Comparison of ENCODE assay signal across 1 cellular context in the genomic region with DNA sequence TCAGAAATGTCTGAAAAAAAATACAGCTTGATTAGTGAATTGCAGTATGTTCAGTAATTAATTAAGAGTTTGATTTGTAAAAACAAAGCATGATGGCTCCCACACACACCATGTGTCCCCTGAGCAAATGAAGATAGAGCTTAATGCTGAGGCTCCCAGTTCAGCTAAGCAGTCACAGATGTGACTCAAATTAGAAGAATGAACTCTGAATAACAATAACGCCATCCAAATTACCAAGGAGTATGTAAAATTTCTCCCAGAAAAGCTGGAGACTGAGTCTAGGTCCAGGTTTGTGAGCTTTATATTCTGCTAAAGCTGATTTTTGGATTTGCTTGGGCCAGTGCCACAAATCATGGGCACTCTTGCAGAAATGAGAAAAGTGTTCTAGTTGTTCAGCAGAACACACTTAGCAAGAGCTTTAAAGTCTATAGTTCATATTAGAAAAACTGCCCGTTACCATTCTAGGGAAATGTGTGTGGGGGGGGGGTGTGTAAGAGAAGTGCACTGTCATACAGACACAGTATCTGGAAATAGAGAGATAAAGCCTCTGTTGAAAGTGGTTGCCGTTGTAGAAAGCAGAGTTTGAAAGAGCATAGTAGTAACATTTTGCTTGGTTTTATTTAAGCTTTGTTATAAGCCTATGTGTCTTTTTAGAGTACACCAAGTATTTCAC.
TF ChIP-seq lines count a peak whose summit lies in the region.

No MANE protein-coding gene starts in this region.

TF ChIP-seq in GM23338, 12 proteins besides CTCF, POLR2A, EP300 and RAD21 (continued from another document):
- TF ChIP-seq, protein P1, sequence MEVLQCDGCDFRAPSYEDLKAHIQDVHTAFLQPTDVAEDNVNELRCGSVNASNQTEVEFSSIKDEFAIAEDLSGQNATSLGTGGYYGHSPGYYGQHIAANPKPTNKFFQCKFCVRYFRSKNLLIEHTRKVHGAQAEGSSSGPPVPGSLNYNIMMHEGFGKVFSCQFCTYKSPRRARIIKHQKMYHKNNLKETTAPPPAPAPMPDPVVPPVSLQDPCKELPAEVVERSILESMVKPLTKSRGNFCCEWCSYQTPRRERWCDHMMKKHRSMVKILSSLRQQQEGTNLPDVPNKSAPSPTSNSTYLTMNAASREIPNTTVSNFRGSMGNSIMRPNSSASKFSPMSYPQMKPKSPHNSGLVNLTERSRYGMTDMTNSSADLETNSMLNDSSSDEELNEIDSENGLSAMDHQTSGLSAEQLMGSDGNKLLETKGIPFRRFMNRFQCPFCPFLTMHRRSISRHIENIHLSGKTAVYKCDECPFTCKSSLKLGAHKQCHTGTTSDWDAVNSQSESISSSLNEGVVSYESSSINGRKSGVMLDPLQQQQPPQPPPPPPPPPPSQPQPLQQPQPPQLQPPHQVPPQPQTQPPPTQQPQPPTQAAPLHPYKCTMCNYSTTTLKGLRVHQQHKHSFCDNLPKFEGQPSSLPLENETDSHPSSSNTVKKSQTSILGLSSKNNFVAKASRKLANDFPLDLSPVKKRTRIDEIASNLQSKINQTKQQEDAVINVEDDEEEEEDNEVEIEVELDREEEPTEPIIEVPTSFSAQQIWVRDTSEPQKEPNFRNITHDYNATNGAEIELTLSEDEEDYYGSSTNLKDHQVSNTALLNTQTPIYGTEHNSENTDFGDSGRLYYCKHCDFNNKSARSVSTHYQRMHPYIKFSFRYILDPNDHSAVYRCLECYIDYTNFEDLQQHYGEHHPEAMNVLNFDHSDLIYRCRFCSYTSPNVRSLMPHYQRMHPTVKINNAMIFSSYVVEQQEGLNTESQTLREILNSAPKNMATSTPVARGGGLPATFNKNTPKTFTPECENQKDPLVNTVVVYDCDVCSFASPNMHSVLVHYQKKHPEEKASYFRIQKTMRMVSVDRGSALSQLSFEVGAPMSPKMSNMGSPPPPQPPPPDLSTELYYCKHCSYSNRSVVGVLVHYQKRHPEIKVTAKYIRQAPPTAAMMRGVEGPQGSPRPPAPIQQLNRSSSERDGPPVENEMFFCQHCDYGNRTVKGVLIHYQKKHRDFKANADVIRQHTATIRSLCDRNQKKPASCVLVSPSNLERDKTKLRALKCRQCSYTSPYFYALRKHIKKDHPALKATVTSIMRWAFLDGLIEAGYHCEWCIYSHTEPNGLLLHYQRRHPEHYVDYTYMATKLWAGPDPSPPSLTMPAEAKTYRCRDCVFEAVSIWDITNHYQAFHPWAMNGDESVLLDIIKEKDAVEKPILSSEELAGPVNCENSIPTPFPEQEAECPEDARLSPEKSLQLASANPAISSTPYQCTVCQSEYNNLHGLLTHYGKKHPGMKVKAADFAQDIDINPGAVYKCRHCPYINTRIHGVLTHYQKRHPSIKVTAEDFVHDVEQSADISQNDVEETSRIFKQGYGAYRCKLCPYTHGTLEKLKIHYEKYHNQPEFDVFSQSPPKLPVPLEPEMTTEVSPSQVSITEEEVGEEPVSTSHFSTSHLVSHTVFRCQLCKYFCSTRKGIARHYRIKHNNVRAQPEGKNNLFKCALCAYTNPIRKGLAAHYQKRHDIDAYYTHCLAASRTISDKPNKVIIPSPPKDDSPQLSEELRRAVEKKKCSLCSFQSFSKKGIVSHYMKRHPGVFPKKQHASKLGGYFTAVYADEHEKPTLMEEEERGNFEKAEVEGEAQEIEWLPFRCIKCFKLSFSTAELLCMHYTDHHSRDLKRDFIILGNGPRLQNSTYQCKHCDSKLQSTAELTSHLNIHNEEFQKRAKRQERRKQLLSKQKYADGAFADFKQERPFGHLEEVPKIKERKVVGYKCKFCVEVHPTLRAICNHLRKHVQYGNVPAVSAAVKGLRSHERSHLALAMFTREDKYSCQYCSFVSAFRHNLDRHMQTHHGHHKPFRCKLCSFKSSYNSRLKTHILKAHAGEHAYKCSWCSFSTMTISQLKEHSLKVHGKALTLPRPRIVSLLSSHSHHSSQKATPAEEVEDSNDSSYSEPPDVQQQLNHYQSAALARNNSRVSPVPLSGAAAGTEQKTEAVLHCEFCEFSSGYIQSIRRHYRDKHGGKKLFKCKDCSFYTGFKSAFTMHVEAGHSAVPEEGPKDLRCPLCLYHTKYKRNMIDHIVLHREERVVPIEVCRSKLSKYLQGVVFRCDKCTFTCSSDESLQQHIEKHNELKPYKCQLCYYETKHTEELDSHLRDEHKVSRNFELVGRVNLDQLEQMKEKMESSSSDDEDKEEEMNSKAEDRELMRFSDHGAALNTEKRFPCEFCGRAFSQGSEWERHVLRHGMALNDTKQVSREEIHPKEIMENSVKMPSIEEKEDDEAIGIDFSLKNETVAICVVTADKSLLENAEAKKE (CRISPR knock-in tag; IDR thresholded peaks at IDR 0.05) = no peak
- no peak for TF ChIP-seq EZH2 (IDR thresholded peaks at IDR 0.05; ENCODE audit: low read depth, unreplicated experiment)
- TF ChIP-seq POLR2AphosphoS5 (IDR thresholded peaks at IDR 0.05; ENCODE audit: low read depth) = no peak
